8 cellular contexts compared by ENCODE assay signal in the genomic region with DNA sequence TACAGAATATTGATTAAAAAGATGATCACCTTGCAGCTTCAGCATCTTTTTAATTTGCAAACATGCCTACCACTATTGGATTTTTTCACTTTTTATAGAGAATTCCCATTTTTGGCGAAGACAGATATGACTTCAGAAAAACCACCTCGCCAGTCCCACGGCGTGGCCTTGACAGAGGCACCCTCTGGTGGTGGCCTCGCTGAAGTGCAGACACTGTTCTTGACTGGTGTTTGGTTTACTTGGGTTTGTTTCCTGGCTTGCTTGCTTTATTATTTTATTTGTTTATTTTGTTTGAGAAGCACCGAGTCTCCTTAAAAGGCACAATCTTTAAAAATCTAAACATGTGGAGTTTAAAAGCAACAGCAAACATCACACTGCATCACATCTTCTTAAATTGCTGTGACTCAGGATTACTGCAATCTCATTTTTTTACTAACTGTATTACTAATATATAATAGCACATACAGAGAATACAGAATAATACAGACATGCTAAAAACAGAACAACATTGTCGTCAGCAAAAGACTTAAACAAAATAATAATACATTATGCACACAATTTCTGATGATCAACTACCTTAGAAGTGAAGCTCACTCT. TPM values are rescaled to one million over a fixed set of nuclear protein-coding genes. Genes with fewer than 3 reads are reported as not detected.
DNase-seq lines count a peak whose midpoint lies in the region; ATAC-seq and TF ChIP-seq lines count a peak whose summit lies in the region.

No MANE protein-coding gene starts in this region.

- no peaks in the 10 kb centered on the region for H3K27me3 Mint-ChIP-seq in glutamatergic neuron (ENCODE audit: unreplicated experiment)

- H3K27me3 ChIP-seq in psoas muscle (ENCODE audit: insufficient read depth in 3 of 3, low read length in 2 of 3): no peaks in the 10 kb centered on the region

- no peak overlapping the region for H3K27ac Mint-ChIP-seq in glutamatergic neuron (ENCODE audit: unreplicated experiment)

- WGBS in psoas muscle, 3 donors: 5 to 7% (median 6%) methylated on average over 7 of the region's 7 CpGs

- peaks cover 2% of the 10 kb centered on the region for H3K9me3 Mint-ChIP-seq in glutamatergic neuron (ENCODE audit: unreplicated experiment)

- H3K4me3 ChIP-seq in psoas muscle: no peak overlapping the region

- H3K36me3 ChIP-seq in psoas muscle (ENCODE audit: insufficient read depth in 1 of 2, low read depth in 1 of 2): no peaks in the 10 kb centered on the region

- intact Hi-C loops in psoas muscle (cut with DNase I): loop anchor here in 1 of 2 donors (10.0 kb wide), 1 partner anchor 810 kb away; no protein-coding TSS in a partner anchor

- DNase-seq in DMS53 (lab: John Stamatoyannopoulos, UW) (peak; percentile 75), RKO (ENCODE audit: low spot score) (peak; percentile 62), glutamatergic neuron (peak; percentile 84), psoas muscle (peak; percentile 13 to 58)
- DNase-seq in activated naive CD4-positive, alpha-beta T cell (lab: John Stamatoyannopoulos, UW): peak; percentile 14 to 40 (median 26)

- TF ChIP-seq CTCF in glutamatergic neuron (IDR thresholded peaks at IDR 0.05; ENCODE audit: partially characterized antibody, unreplicated experiment) (peak; percentile 87), psoas muscle (IDR thresholded peaks at IDR 0.05) (peak; percentile 66)

- no peaks in the 10 kb centered on the region for H3K9me3 ChIP-seq in psoas muscle

- peak; percentile 87 for ATAC-seq in GM19438 (IDR thresholded peaks at IDR 0.05; ENCODE audit: low read depth, unreplicated experiment)
- ATAC-seq in HG03457 (IDR thresholded peaks at IDR 0.05; ENCODE audit: unreplicated experiment): peak; percentile 96
- peak in 2 of 4 donors; percentile 57 to 58 for ATAC-seq in psoas muscle
- no peak for ATAC-seq in HG02840 (IDR thresholded peaks at IDR 0.05; ENCODE audit: low FRiP score, unreplicated experiment)

- no peak overlapping the region for H3K27ac ChIP-seq in psoas muscle

- no peaks in the 10 kb centered on the region for H3K4me1 ChIP-seq in psoas muscle

- no peaks in the 10 kb centered on the region for H3K36me3 Mint-ChIP-seq in glutamatergic neuron (ENCODE audit: unreplicated experiment)

- no peaks in the 10 kb centered on the region for H3K4me1 Mint-ChIP-seq in glutamatergic neuron (ENCODE audit: low read depth, unreplicated experiment)

- H3K4me3 Mint-ChIP-seq in glutamatergic neuron (ENCODE audit: unreplicated experiment): no peak overlapping the region

RNA-seq across cellular contexts. Expression of a gene that starts 13.1 kb away (rescaled TPM):
- not detected for total RNA-seq in glutamatergic neuron (ENCODE audit: unreplicated experiment)
- total RNA-seq in psoas muscle: not detected
- not detected for polyA plus RNA-seq in psoas muscle

RNA-seq across cellular contexts. Expression of a gene that starts 33.3 kb away (rescaled TPM):
- total RNA-seq in glutamatergic neuron (ENCODE audit: unreplicated experiment) (not detected), psoas muscle (not detected)
- not detected for polyA plus RNA-seq in psoas muscle

Comparison
In these comparisons a context has a peak if more than half of its experiments do, and no peak if none do; other contexts are left out.
1. DNase-seq: peak in every context shown above with its lines; median percentile 84 in glutamatergic neuron; 75 in DMS53; 62 in RKO; 36 in psoas muscle; 26 in activated naive CD4-positive, alpha-beta T cell.